In the genomic region with DNA sequence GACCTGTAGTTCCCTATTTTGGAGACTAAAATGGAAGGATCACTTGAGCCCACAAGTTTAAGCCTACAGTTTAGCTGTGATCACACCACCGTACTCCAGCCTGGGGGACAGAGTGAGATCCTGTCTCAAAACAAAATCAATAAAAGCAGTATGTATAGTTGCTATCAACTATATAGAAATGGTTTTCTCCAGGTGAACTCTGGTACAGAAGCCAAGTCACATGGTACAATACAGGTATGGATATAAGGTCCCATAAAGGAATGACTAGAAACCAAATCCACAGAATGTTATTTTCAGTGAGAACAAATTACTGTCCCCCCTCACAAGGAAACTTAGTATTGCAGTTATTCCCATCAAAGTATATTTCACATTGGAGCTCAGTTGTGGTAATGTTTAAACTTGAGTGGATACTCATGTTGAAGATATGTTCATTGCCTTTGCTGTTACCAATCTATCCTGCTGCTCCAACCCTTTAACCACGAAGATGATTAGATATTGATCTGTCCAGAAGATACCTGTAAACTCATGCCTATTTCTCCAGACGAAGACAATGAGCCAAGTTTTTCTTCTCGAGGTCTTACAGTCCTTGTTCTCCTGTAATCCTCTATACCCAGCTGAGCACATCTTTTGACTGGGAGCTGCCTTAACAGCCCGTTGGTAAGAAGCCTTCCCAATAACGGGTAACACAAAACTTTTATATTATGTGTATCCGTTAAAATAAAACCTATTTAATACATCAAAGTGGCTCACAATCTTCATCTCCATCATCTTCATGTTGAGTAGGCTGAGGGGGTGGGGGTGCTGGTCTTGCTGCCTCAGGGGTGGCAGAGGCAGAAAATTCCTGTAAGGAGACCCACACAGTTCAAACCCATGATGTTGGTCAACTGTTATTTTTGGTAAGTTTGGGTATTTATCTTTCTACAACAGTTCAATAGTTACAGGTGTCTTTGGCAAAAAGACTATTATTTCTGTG, we compare ENCODE assay signal across 12 cellular contexts. TPM values are rescaled to one million over a fixed set of nuclear protein-coding genes. Genes with fewer than 3 reads are reported as not detected.
A peak's percentile ranks its signal among the peaks of the same experiment; 100 is the strongest.
DNase-seq lines count a peak whose midpoint lies in the region; ATAC-seq, FAIRE-seq and TF ChIP-seq lines count a peak whose summit lies in the region.
"Had no signal": no experiment of that assay in that cellular context is flagged by ENCODE, and none has a peak within 500 bp of the region (broad histone marks: within the 10 kb centered on the region; RNA-seq: fewer than 3 reads in every experiment).

No MANE protein-coding gene starts in this region.

- H3K27me3 ChIP-seq in pancreas, result no peaks in the 10 kb centered on the region
- H3K27me3 ChIP-seq: brain microvascular endothelial cell, heart left ventricle had no signal

- H3K4me3 ChIP-seq in pancreas, result no peak overlapping the region
- H3K4me3 ChIP-seq: heart left ventricle had no signal

- POLR2A ChIA-PET in activated CD4-positive, alpha-beta memory T cell treated with anti-CD3 and anti-CD28 coated beads for 36 hours (lab: Charles Lee), result interaction anchor here (0.7 to 3.5 kb wide), 6 partner anchors 10 to 71 kb away, joined by 3 to 20 read pairs (median 4); partner anchors contain the start of gene TRA2B
- POLR2A ChIA-PET in activated CD4-positive, alpha-beta memory T cell treated with anti-CD3 and anti-CD28 coated beads, Interleukin-2, amount 10 ng/mL, durations not matched to agents 7 days and 5 days (lab: Charles Lee), result interaction anchor here (0.6 to 11.9 kb wide), 9 partner anchors 9 to 698 kb away, joined by 3 to 113 read pairs (median 4); partner anchors contain the start of gene TRA2B

- no peaks in the 10 kb centered on the region for H3K4me1 Mint-ChIP-seq in activated CD4-positive, alpha-beta memory T cell treated with anti-CD3 and anti-CD28 coated beads for 36 hours (ENCODE audit: low read depth)
- no peaks in the 10 kb centered on the region for H3K4me1 Mint-ChIP-seq in activated CD4-positive, alpha-beta memory T cell treated with anti-CD3 and anti-CD28 coated beads, Interleukin-2, amount 10 ng/mL, durations not matched to agents 7 days and 5 days
- peaks cover 39% of the 10 kb centered on the region for H3K4me1 Mint-ChIP-seq in HFFc6 (ENCODE audit: low read depth)
- peaks cover 7% of the 10 kb centered on the region for H3K4me1 Mint-ChIP-seq in activated naive CD8-positive, alpha-beta T cell treated with anti-CD3 and anti-CD28 coated beads for 36 hours

- no peaks in the 10 kb centered on the region for H3K9me3 Mint-ChIP-seq in activated CD4-positive, alpha-beta memory T cell treated with anti-CD3 and anti-CD28 coated beads for 36 hours
- H3K9me3 Mint-ChIP-seq in activated CD4-positive, alpha-beta memory T cell treated with anti-CD3 and anti-CD28 coated beads, Interleukin-2, amount 10 ng/mL, durations not matched to agents 7 days and 5 days, result no peaks in the 10 kb centered on the region
- H3K9me3 Mint-ChIP-seq in HFFc6, result no peaks in the 10 kb centered on the region
- H3K9me3 Mint-ChIP-seq in activated naive CD8-positive, alpha-beta T cell treated with anti-CD3 and anti-CD28 coated beads for 36 hours, result no peaks in the 10 kb centered on the region

- no peaks in the 10 kb centered on the region for H3K27me3 Mint-ChIP-seq in activated CD4-positive, alpha-beta memory T cell treated with anti-CD3 and anti-CD28 coated beads for 36 hours
- H3K27me3 Mint-ChIP-seq in activated CD4-positive, alpha-beta memory T cell treated with anti-CD3 and anti-CD28 coated beads, Interleukin-2, amount 10 ng/mL, durations not matched to agents 7 days and 5 days, result no peaks in the 10 kb centered on the region
- peaks cover 17% of the 10 kb centered on the region for H3K27me3 Mint-ChIP-seq in HFFc6 (ENCODE audit: insufficient read depth)
- no peaks in the 10 kb centered on the region for H3K27me3 Mint-ChIP-seq in activated naive CD8-positive, alpha-beta T cell treated with anti-CD3 and anti-CD28 coated beads for 36 hours

- no peak overlapping the region for H3K27ac ChIP-seq in pancreas
- H3K27ac ChIP-seq: brain microvascular endothelial cell, heart left ventricle had no signal

- TF ChIP-seq CTCF in HFFc6 (IDR thresholded peaks at IDR 0.05) (no peak), pancreas (IDR thresholded peaks at IDR 0.05) (no peak)

- CTCF ChIA-PET in activated CD4-positive, alpha-beta memory T cell treated with anti-CD3 and anti-CD28 coated beads for 36 hours (lab: Charles Lee), result interaction anchor here (0.7 to 3.2 kb wide), 5 partner anchors 14 to 253 kb away, joined by 3 to 12 read pairs (median 6); no protein-coding TSS in a partner anchor
- CTCF ChIA-PET in activated CD4-positive, alpha-beta memory T cell treated with anti-CD3 and anti-CD28 coated beads, Interleukin-2, amount 10 ng/mL, durations not matched to agents 7 days and 5 days (lab: Charles Lee), result interaction anchor here (0.9 to 1.1 kb wide), 2 partner anchors 10 to 30 kb away, joined by 3 to 4 read pairs; no protein-coding TSS in a partner anchor

- no peaks in the 10 kb centered on the region for H3K4me1 ChIP-seq in pancreas

- ATAC-seq in pancreas, result peak in 3 of 4 donors; percentile 14 to 18 (median 17)
- no peak for ATAC-seq in HG02798 (IDR thresholded peaks at IDR 0.05; ENCODE audit: poor library complexity, unreplicated experiment)

- H3K9me3 ChIP-seq in pancreas, result no peaks in the 10 kb centered on the region
- H3K9me3 ChIP-seq: heart left ventricle had no signal

- no peak for FAIRE-seq in pancreas (lab: Jason Lieb, UNC)

- H3K27ac Mint-ChIP-seq in activated CD4-positive, alpha-beta memory T cell treated with anti-CD3 and anti-CD28 coated beads for 36 hours, result peak overlapping the region; percentile 36
- no peak overlapping the region for H3K27ac Mint-ChIP-seq in activated CD4-positive, alpha-beta memory T cell treated with anti-CD3 and anti-CD28 coated beads, Interleukin-2, amount 10 ng/mL, durations not matched to agents 7 days and 5 days
- H3K27ac Mint-ChIP-seq in HFFc6, result peak overlapping the region; percentile 20; the same call in 1 of the 2 replicates
- peak overlapping the region; percentile 47 for H3K27ac Mint-ChIP-seq in activated naive CD8-positive, alpha-beta T cell treated with anti-CD3 and anti-CD28 coated beads for 36 hours

- intact Hi-C loops in activated CD4-positive, alpha-beta memory T cell treated with anti-CD3 and anti-CD28 coated beads for 36 hours (cut with micrococcal nuclease), result no loop called here
- intact Hi-C loops in pancreas (cut with DNase I), result no loop called here

- peaks cover 0 to 36% (median 27%) of the 10 kb centered on the region in 3 donors for H3K36me3 ChIP-seq in pancreas

- H3K4me3 Mint-ChIP-seq in activated CD4-positive, alpha-beta memory T cell treated with anti-CD3 and anti-CD28 coated beads for 36 hours, result no peak overlapping the region
- no peak overlapping the region for H3K4me3 Mint-ChIP-seq in activated CD4-positive, alpha-beta memory T cell treated with anti-CD3 and anti-CD28 coated beads, Interleukin-2, amount 10 ng/mL, durations not matched to agents 7 days and 5 days
- H3K4me3 Mint-ChIP-seq in HFFc6, result no peak overlapping the region
- H3K4me3 Mint-ChIP-seq in activated naive CD8-positive, alpha-beta T cell treated with anti-CD3 and anti-CD28 coated beads for 36 hours, result no peak overlapping the region

- WGBS in pancreas, 2 donors, result 70 to 76% methylated on average over 7 of the region's 7 CpGs

- H3K36me3 Mint-ChIP-seq in activated CD4-positive, alpha-beta memory T cell treated with anti-CD3 and anti-CD28 coated beads for 36 hours, result peaks cover 32% of the 10 kb centered on the region
- H3K36me3 Mint-ChIP-seq in activated CD4-positive, alpha-beta memory T cell treated with anti-CD3 and anti-CD28 coated beads, Interleukin-2, amount 10 ng/mL, durations not matched to agents 7 days and 5 days (ENCODE audit: low read depth), result peaks cover 46% of the 10 kb centered on the region
- peaks cover 44% of the 10 kb centered on the region for H3K36me3 Mint-ChIP-seq in HFFc6 (ENCODE audit: low read depth)
- peaks cover 39% of the 10 kb centered on the region for H3K36me3 Mint-ChIP-seq in activated naive CD8-positive, alpha-beta T cell treated with anti-CD3 and anti-CD28 coated beads for 36 hours

- no peak for DNase-seq in activated CD4-positive, alpha-beta memory T cell treated with anti-CD3 and anti-CD28 coated beads for 36 hours
- DNase-seq in activated CD4-positive, alpha-beta memory T cell treated with anti-CD3 and anti-CD28 coated beads, Interleukin-2, amount 10 ng/mL, durations not matched to agents 7 days and 5 days, result no peak
- DNase-seq in HFFc6 (no peak), pancreas (no peak), D341Med (ENCODE audit: low spot score) (no peak), NCI-H774 (lab: John Stamatoyannopoulos, UW) (no peak)
- no peak for DNase-seq in activated naive CD8-positive, alpha-beta T cell treated with anti-CD3 and anti-CD28 coated beads for 36 hours
- DNase-seq: brain microvascular endothelial cell, heart left ventricle, NCI-H1092 treated with DMSO at 0.1 percent for 48 hours, T1000 had no signal

RNA-seq across cellular contexts. Expression of gene TRA2B, which starts 24.6 kb away (rescaled TPM):
- total RNA-seq in activated CD4-positive, alpha-beta memory T cell treated with anti-CD3 and anti-CD28 coated beads for 36 hours, result 100 to 1,000 TPM; 184 to 187 TPM
- total RNA-seq in activated CD4-positive, alpha-beta memory T cell treated with anti-CD3 and anti-CD28 coated beads, Interleukin-2, amount 10 ng/mL, durations not matched to agents 7 days and 5 days, result 100 to 1,000 TPM; 194 to 195 TPM
- total RNA-seq in HFFc6 (2021; fragmentation: NEBNext Ultra II Directional; extraction: Animal tissue kit (Norgen Biotek cat#: 25700)), result 100 to 1,000 TPM; 116 to 151 (median 141) TPM
- 100 to 1,000 TPM; 289 to 291 TPM for total RNA-seq in activated naive CD8-positive, alpha-beta T cell treated with anti-CD3 and anti-CD28 coated beads for 36 hours
- 10 to 100 TPM; 27.4 to 59.1 (median 47.3) TPM for total RNA-seq in pancreas
- 10 to 100 TPM; 44.1 to 79.2 TPM for polyA plus RNA-seq in pancreas
